12 cellular contexts compared by ENCODE assay signal in genomic region chr15:101349497-101349951, GRCh38.
"Had no signal": no experiment of that assay in that cellular context is flagged by ENCODE, and none has a peak within 500 bp of the region (broad histone marks: within the 10 kb centered on the region; RNA-seq: fewer than 3 reads in every experiment).

No MANE protein-coding gene starts in this region.

- DNase-seq: activated naive CD4-positive, alpha-beta T cell; activated naive CD8-positive, alpha-beta T cell treated with anti-CD3 and anti-CD28 coated beads, Interleukin-2, amount 10 ng/mL, durations not matched to agents 7 days and 5 days; activated T-cell treated with anti-CD3 and anti-CD28 coated beads for 4 hours; cerebellar nuclear complex; naive B cell; stimulated activated CD4-positive, alpha-beta T cell treated with anti-CD3 and anti-CD28 coated beads, Interleukin-12 subunit alpha, Interleukin-12 subunit beta, amount 100 ng/mL, for 4 hours; stimulated activated CD4-positive, alpha-beta T cell treated with anti-CD3 and anti-CD28 coated beads, Interleukin-2, amount 100 ng/mL, for 24 hours had no signal

- H3K9ac ChIP-seq: parathyroid adenoma had no signal

- H3K4me1 ChIP-seq: parathyroid adenoma had no signal

- H3K79me2 ChIP-seq: parathyroid adenoma had no signal

- H3K27ac ChIP-seq: parathyroid adenoma had no signal

- H3K36me3 Mint-ChIP-seq: activated naive CD8-positive, alpha-beta T cell treated with anti-CD3 and anti-CD28 coated beads, Interleukin-2, amount 10 ng/mL, durations not matched to agents 7 days and 5 days; naive B cell had no signal

- H3K9me3 Mint-ChIP-seq: activated naive CD8-positive, alpha-beta T cell treated with anti-CD3 and anti-CD28 coated beads, Interleukin-2, amount 10 ng/mL, durations not matched to agents 7 days and 5 days; dendritic cell treated with granulocyte-macrophage colony-stimulating factor and Interleukin-4, amounts not matched to agents 40 ng/mL and 50 ng/mL, for 4 days; naive B cell; T-helper 2 cell treated with Interferon-gamma antibody and Interleukin-4, amounts not matched to agents 5 μg/mL and 100 μg/mL, for 36 hours had no signal

- H3K27ac Mint-ChIP-seq: activated naive CD8-positive, alpha-beta T cell treated with anti-CD3 and anti-CD28 coated beads, Interleukin-2, amount 10 ng/mL, durations not matched to agents 7 days and 5 days; dendritic cell treated with granulocyte-macrophage colony-stimulating factor and Interleukin-4, amounts not matched to agents 40 ng/mL and 50 ng/mL, for 4 days; naive B cell; T-helper 2 cell treated with Interferon-gamma antibody and Interleukin-4, amounts not matched to agents 5 μg/mL and 100 μg/mL, for 36 hours had no signal

- H3K4me1 Mint-ChIP-seq: activated naive CD8-positive, alpha-beta T cell treated with anti-CD3 and anti-CD28 coated beads, Interleukin-2, amount 10 ng/mL, durations not matched to agents 7 days and 5 days; naive B cell had no signal

- H3K4me3 Mint-ChIP-seq: activated naive CD8-positive, alpha-beta T cell treated with anti-CD3 and anti-CD28 coated beads, Interleukin-2, amount 10 ng/mL, durations not matched to agents 7 days and 5 days; dendritic cell treated with granulocyte-macrophage colony-stimulating factor and Interleukin-4, amounts not matched to agents 40 ng/mL and 50 ng/mL, for 4 days; naive B cell; T-helper 2 cell treated with Interferon-gamma antibody and Interleukin-4, amounts not matched to agents 5 μg/mL and 100 μg/mL, for 36 hours had no signal

- ATAC-seq: activated CD4-positive, CD25-positive, alpha-beta regulatory T cell treated with anti-CD3 and anti-CD28 coated beads, Interleukin-2, amount 50 U/mL, for 24 hours had no signal

- H3K4me3 ChIP-seq: lung had no signal

- H2AFZ ChIP-seq: parathyroid adenoma had no signal
